In genomic region chr1:205229399-205229861, GRCh38 we compare ENCODE assay signal across 8 cellular contexts. TPM values are rescaled to one million over a fixed set of nuclear protein-coding genes. Genes with fewer than 3 reads are reported as not detected.
DNase-seq lines count a peak whose midpoint lies in the region; ATAC-seq and TF ChIP-seq lines count a peak whose summit lies in the region.

No MANE protein-coding gene starts in this region.

- H3K36me3 Mint-ChIP-seq in nephron progenitor cell (ENCODE audit: low read depth): no peaks in the 10 kb centered on the region

- peak; percentile 93 for DNase-seq in D341Med (ENCODE audit: low spot score)
- peak; percentile 80 for DNase-seq in Jurkat, Clone E6-1 (ENCODE audit: low read depth, low spot score)
- peak; percentile 61 to 82 (median 68) for DNase-seq in Peyer's patch
- peak; percentile 37 to 49 for DNase-seq in activated T-helper 1 cell treated with anti-CD3 and anti-CD28 coated beads, Interleukin-2, amount 50 U/mL, for 16 hours (ENCODE audit: low read depth in 1 of 2, low spot score in 1 of 2)
- peak; percentile 43 for DNase-seq in fibroblast of mammary gland (ENCODE audit: low read depth)
- peak; percentile 43 for DNase-seq in nephron progenitor cell
- peak; percentile 47 for DNase-seq in testis

- H3K4me1 ChIP-seq in Peyer's patch (peaks cover 0 to 30% (median 7%) of the 10 kb centered on the region in 4 donors), testis (peaks cover 7% of the 10 kb centered on the region)

- 3 to 5% methylated on average over 10 to 15 of the region's 15 CpGs for WGBS in testis, 2 donors

- intact Hi-C loops in testis (cut with DNase I; ENCODE audit: low total_unique reads): no loop called here

- H3K4me3 ChIP-seq in Jurkat, Clone E6-1 (ENCODE audit: low read length): peak overlapping the region; percentile 61
- H3K4me3 ChIP-seq in Peyer's patch (peak overlapping the region; percentile 44 to 64 (median 61)), fibroblast of mammary gland (ENCODE audit: control insufficient read depth, low read depth, low read length) (peak overlapping the region; percentile 63), testis (peak overlapping the region in 1 of 2 donors; percentile 61)

- peaks cover 49% of the 10 kb centered on the region for H3K27me3 Mint-ChIP-seq in nephron progenitor cell (ENCODE audit: low read depth, poor library complexity)

- H3K27me3 ChIP-seq in Peyer's patch (peaks cover 0 to 8% of the 10 kb centered on the region in 2 donors), testis (no peaks in the 10 kb centered on the region)

- H3K9me3 ChIP-seq in Peyer's patch: no peaks in the 10 kb centered on the region
- H3K9me3 ChIP-seq in testis: no peaks in the 10 kb centered on the region

- no peak overlapping the region for H3K27ac Mint-ChIP-seq in nephron progenitor cell

- no peak for TF ChIP-seq POLR2A in Peyer's patch (IDR thresholded peaks at IDR 0.05)
- no peak for TF ChIP-seq POLR2A in testis (IDR thresholded peaks at IDR 0.05)

- peak overlapping the region; percentile 90 for H3K4me3 Mint-ChIP-seq in nephron progenitor cell

- H3K27ac ChIP-seq in Peyer's patch: peak overlapping the region in 2 of 4 donors; percentile 22 to 59
- H3K27ac ChIP-seq in testis: no peak overlapping the region

- no peaks in the 10 kb centered on the region for H3K36me3 ChIP-seq in Peyer's patch
- H3K36me3 ChIP-seq in testis (ENCODE audit: low read depth, missing control alignments): no peaks in the 10 kb centered on the region

- TF ChIP-seq CTCF in Peyer's patch (IDR thresholded peaks at IDR 0.05) (peak in 4 of 6 experiments; percentile 4 to 42 (median 21)), fibroblast of mammary gland (conservative IDR thresholded peaks at IDR 0.05; ENCODE audit: control insufficient read depth, insufficient read depth, low read depth, low read length) (peak; percentile 24), nephron progenitor cell (IDR thresholded peaks at IDR 0.05) (no peak), testis (IDR thresholded peaks at IDR 0.05) (no peak)

- H3K4me1 Mint-ChIP-seq in nephron progenitor cell: peaks cover 35% of the 10 kb centered on the region

- no peak for ATAC-seq in GM21576 (IDR thresholded peaks at IDR 0.05; ENCODE audit: unreplicated experiment)

- H3K9me3 Mint-ChIP-seq in nephron progenitor cell: no peaks in the 10 kb centered on the region

RNA-seq across cellular contexts. Expression of gene TMCC2, which starts 1.7 kb away (rescaled TPM):
- 2.6 TPM for polyA plus RNA-seq in Jurkat, Clone E6-1 (2012; ENCODE audit: insufficient read depth, insufficient read length)
- total RNA-seq in Peyer's patch (1 to 10 TPM in 2 of 4 donors, under 1 TPM in 2; 0.53 to 4.1 (median 1.1) TPM), testis (10 to 100 TPM; 12.1 to 14.7 TPM)
- polyA plus RNA-seq in testis (ENCODE audit: insufficient read depth, low read depth, low replicate concordance): 8.5 TPM

RNA-seq across cellular contexts. Expression of gene DSTYK, which starts 17.9 kb away (rescaled TPM):
- polyA plus RNA-seq in Jurkat, Clone E6-1 (2012; ENCODE audit: insufficient read depth, insufficient read length): 3.4 TPM
- total RNA-seq in Peyer's patch: 10 to 100 TPM in 1 of 4 donors, 1 to 10 TPM in 3; 3.5 to 11.6 (median 6.8) TPM
- total RNA-seq in testis: 10 to 100 TPM; 15.2 to 17.2 TPM
- polyA plus RNA-seq in testis (ENCODE audit: insufficient read depth, low read depth, low replicate concordance): 15.4 TPM

Comparison
In these comparisons a context has a peak if more than half of its experiments do, and no peak if none do; other contexts are left out.
1. DNase-seq: peak in every context shown above with its lines; median percentile 93 in D341Med; 80 in Jurkat, Clone E6-1; 68 in Peyer's patch; 47 in testis; 43 in activated T-helper 1 cell treated with anti-CD3 and anti-CD28 coated beads, Interleukin-2, amount 50 U/mL, for 16 hours; 43 in fibroblast of mammary gland; 43 in nephron progenitor cell.
2. CTCF ChIP-seq: peak in Peyer's patch (4 of 6) and fibroblast of mammary gland (single experiment); none in nephron progenitor cell (single experiment) and testis (0 of 3).